In genomic region chr1:178033019-178033418, GRCh38 we compare ENCODE assay signal across 25 cellular contexts.
"Had no signal": no experiment of that assay in that cellular context is flagged by ENCODE, and none has a peak within 500 bp of the region (broad histone marks: within the 10 kb centered on the region; RNA-seq: fewer than 3 reads in every experiment).

No MANE protein-coding gene starts in this region.

- H3K4me1 ChIP-seq: uterus had no signal

- H3K9me3 ChIP-seq: esophagus squamous epithelium, ovary, sigmoid colon, testis, uterus had no signal

- H3K27me3 Mint-ChIP-seq: natural killer cell treated with Interleukin-12 subunit alpha and Interleukin-12 subunit beta and Interleukin-15 and Interleukin-18, amount 100 ng/mL, for 72 hours had no signal

- ATAC-seq: left colon; natural killer cell treated with Interleukin-12 subunit alpha and Interleukin-12 subunit beta and Interleukin-15 and Interleukin-18, amount 100 ng/mL, for 72 hours; stimulated activated naive B cell treated with anti-CD40 and anti-IgM and Interleukin-4, amounts not matched to agents 10 μg/mL and 1 μg/mL and 100 μg/mL, for 72 hours; stimulated activated naive CD8-positive, alpha-beta T cell treated with anti-CD3 and anti-CD28 coated beads, Interleukin-15, amount 100 ng/mL, for 72 hours had no signal

- H3K4me3 Mint-ChIP-seq: natural killer cell treated with Interleukin-12 subunit alpha and Interleukin-12 subunit beta and Interleukin-15 and Interleukin-18, amount 100 ng/mL, for 72 hours; neural progenitor cell; stimulated activated naive B cell treated with anti-CD40 and anti-IgM and Interleukin-4, amounts not matched to agents 10 μg/mL and 1 μg/mL and 100 μg/mL, for 72 hours; stimulated activated naive CD8-positive, alpha-beta T cell treated with anti-CD3 and anti-CD28 coated beads, Interleukin-15, amount 100 ng/mL, for 72 hours had no signal

- H3K9me3 Mint-ChIP-seq: stimulated activated naive B cell treated with anti-CD40 and anti-IgM and Interleukin-4, amounts not matched to agents 10 μg/mL and 1 μg/mL and 100 μg/mL, for 72 hours; stimulated activated naive CD8-positive, alpha-beta T cell treated with anti-CD3 and anti-CD28 coated beads, Interleukin-15, amount 100 ng/mL, for 72 hours had no signal

- H3K36me3 ChIP-seq: neural progenitor cell, ovary, uterus had no signal

- H3K9ac ChIP-seq: neural progenitor cell had no signal

- DNase-seq: central memory CD4-positive, alpha-beta T cell; cortex of kidney; dorsolateral prefrontal cortex; effector CD8-positive, alpha-beta T cell; esophagus squamous epithelium; foreskin fibroblast; kidney; left colon; mesenchymal stem cell; midbrain; nucleus accumbens; ovary; sigmoid colon; stimulated activated CD4-positive, alpha-beta T cell treated with anti-CD3 and anti-CD28 coated beads, Interleukin-2, amount 100 ng/mL, for 24 hours; stimulated activated CD4-positive, alpha-beta T cell treated with anti-CD3 and anti-CD28 coated beads, Interleukin-4, amount 100 ng/mL, for 4 hours; stimulated activated naive B cell treated with anti-CD40 and anti-IgM and Interleukin-4, amounts not matched to agents 10 μg/mL and 1 μg/mL and 100 μg/mL, for 72 hours; stimulated activated naive CD8-positive, alpha-beta T cell treated with anti-CD3 and anti-CD28 coated beads, Interleukin-15, amount 100 ng/mL, for 72 hours; testis; uterus had no signal

- H3K27me3 ChIP-seq: dorsolateral prefrontal cortex, esophagus squamous epithelium, neural progenitor cell, ovary, sigmoid colon, testis, uterus had no signal

- H3K36me3 Mint-ChIP-seq: natural killer cell treated with Interleukin-12 subunit alpha and Interleukin-12 subunit beta and Interleukin-15 and Interleukin-18, amount 100 ng/mL, for 72 hours; neural progenitor cell; stimulated activated naive B cell treated with anti-CD40 and anti-IgM and Interleukin-4, amounts not matched to agents 10 μg/mL and 1 μg/mL and 100 μg/mL, for 72 hours had no signal

- H3K4me3 ChIP-seq: dorsolateral prefrontal cortex, esophagus squamous epithelium, lung, neural progenitor cell, ovary, sigmoid colon, skin epidermis, testis, uterus had no signal

- H3K27ac ChIP-seq: epithelial cell of prostate, esophagus squamous epithelium, neural progenitor cell, ovary, sigmoid colon, testis, uterus had no signal

- H3K27ac Mint-ChIP-seq: natural killer cell treated with Interleukin-12 subunit alpha and Interleukin-12 subunit beta and Interleukin-15 and Interleukin-18, amount 100 ng/mL, for 72 hours; neural progenitor cell; progenitor cell of endocrine pancreas; stimulated activated naive B cell treated with anti-CD40 and anti-IgM and Interleukin-4, amounts not matched to agents 10 μg/mL and 1 μg/mL and 100 μg/mL, for 72 hours; stimulated activated naive CD8-positive, alpha-beta T cell treated with anti-CD3 and anti-CD28 coated beads, Interleukin-15, amount 100 ng/mL, for 72 hours had no signal

- H3K4me1 Mint-ChIP-seq: stimulated activated naive B cell treated with anti-CD40 and anti-IgM and Interleukin-4, amounts not matched to agents 10 μg/mL and 1 μg/mL and 100 μg/mL, for 72 hours; stimulated activated naive CD8-positive, alpha-beta T cell treated with anti-CD3 and anti-CD28 coated beads, Interleukin-15, amount 100 ng/mL, for 72 hours had no signal
